9 cellular contexts compared by ENCODE assay signal in the genomic region with DNA sequence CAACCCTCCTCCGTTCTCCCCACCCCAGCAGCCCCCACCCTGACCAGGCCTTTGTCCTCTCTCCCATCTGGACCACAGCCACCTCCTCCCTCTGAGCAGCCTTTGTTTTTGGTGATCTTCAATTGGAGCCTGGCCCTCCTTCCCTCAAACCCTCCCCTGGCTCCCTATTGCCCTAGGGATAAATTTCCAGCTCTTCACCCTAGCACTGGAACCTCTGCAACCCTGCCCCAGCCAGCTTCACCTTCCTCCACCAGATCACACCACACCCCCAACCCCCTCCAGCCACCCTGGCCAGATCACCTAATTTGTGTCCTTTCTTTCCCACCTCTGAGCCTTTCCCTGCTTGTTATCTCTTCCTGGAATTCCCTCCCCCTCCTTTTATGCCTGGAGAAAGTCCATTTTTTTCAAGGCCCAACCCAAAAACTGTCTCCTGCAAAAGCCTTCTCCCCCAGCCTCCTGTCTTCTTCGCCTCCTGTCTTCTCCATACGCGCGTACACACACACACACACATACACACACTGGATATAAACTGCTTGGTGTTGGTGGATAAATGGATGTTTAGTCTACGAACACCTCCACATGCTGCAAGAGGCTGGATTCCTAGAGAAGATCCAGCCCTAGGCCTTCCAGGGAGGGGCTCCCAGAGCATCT. TPM values are rescaled to one million over a fixed set of nuclear protein-coding genes. Genes with fewer than 3 reads are reported as not detected.
DNase-seq lines count a peak whose midpoint lies in the region; ATAC-seq and TF ChIP-seq lines count a peak whose summit lies in the region.
"Had no signal": no experiment of that assay in that cellular context is flagged by ENCODE, and none has a peak within 500 bp of the region (broad histone marks: within the 10 kb centered on the region; RNA-seq: fewer than 3 reads in every experiment).

No MANE protein-coding gene starts in this region.

- TF ChIP-seq CTCF in dorsolateral prefrontal cortex (IDR thresholded peaks at IDR 0.05 in 54 of 56, conservative IDR thresholded peaks at IDR 0.05 in 2 of 56; ENCODE audit: low read depth in 1 of 56, partially characterized antibody in 56 of 56), result no peak

- H3K4me3 ChIP-seq in dorsolateral prefrontal cortex, result peak overlapping the region in 50 of 59 donors; percentile 48 to 81 (median 67)

- peak overlapping the region in 12 of 59 donors; percentile 20 to 99 (median 59) for H3K27ac ChIP-seq in dorsolateral prefrontal cortex

- intact Hi-C loops in dorsolateral prefrontal cortex (cut with DNase I), result loop anchor here (2.0 to 5.0 kb wide), 2 partner anchors 57 to 60 kb away; partner anchors contain the start of genes GNA11 (in 1 of the 2) and TLE6 (in 1 of the 2)

- no peaks in the 10 kb centered on the region for H3K27me3 ChIP-seq in dorsolateral prefrontal cortex

- DNase-seq in Ammon's horn (ENCODE audit: low spot score) (peak; percentile 15), NCI-H2227 (lab: John Stamatoyannopoulos, UW; ENCODE audit: unreplicated experiment) (peak; percentile 66), dorsolateral prefrontal cortex (peak in 1 of 10 donors; percentile 53), DMS153 (lab: John Stamatoyannopoulos, UW) (no peak), putamen (ENCODE audit: low spot score) (no peak)
- DNase-seq in natural killer cell treated with Interleukin-12 subunit alpha and Interleukin-12 subunit beta and Interleukin-15 and Interleukin-18, amount 100 ng/mL, for 72 hours (ENCODE audit: low spot score), result no peak
- DNase-seq in effector CD4-positive, alpha-beta T cell, result no peak

- H3K36me3 Mint-ChIP-seq in natural killer cell treated with Interleukin-12 subunit alpha and Interleukin-12 subunit beta and Interleukin-15 and Interleukin-18, amount 100 ng/mL, for 72 hours, result no peaks in the 10 kb centered on the region

- no peak for ATAC-seq in natural killer cell treated with Interleukin-12 subunit alpha and Interleukin-12 subunit beta and Interleukin-15 and Interleukin-18, amount 100 ng/mL, for 72 hours
- ATAC-seq in HG03354 (IDR thresholded peaks at IDR 0.05; ENCODE audit: poor library complexity, severe bottlenecking, unreplicated experiment), result no peak

- peaks cover 7 to 10% of the 10 kb centered on the region in 2 donors for H3K27me3 Mint-ChIP-seq in natural killer cell treated with Interleukin-12 subunit alpha and Interleukin-12 subunit beta and Interleukin-15 and Interleukin-18, amount 100 ng/mL, for 72 hours

- peaks cover 21 to 22% of the 10 kb centered on the region in 2 donors for H3K4me1 Mint-ChIP-seq in natural killer cell treated with Interleukin-12 subunit alpha and Interleukin-12 subunit beta and Interleukin-15 and Interleukin-18, amount 100 ng/mL, for 72 hours (ENCODE audit: low read depth in 2 of 2)

- peak overlapping the region; percentile 89 for H3K4me3 Mint-ChIP-seq in natural killer cell treated with Interleukin-12 subunit alpha and Interleukin-12 subunit beta and Interleukin-15 and Interleukin-18, amount 100 ng/mL, for 72 hours

- H3K27ac Mint-ChIP-seq in natural killer cell treated with Interleukin-12 subunit alpha and Interleukin-12 subunit beta and Interleukin-15 and Interleukin-18, amount 100 ng/mL, for 72 hours, result peak overlapping the region; percentile 83 to 98

- H3K9me3 Mint-ChIP-seq in natural killer cell treated with Interleukin-12 subunit alpha and Interleukin-12 subunit beta and Interleukin-15 and Interleukin-18, amount 100 ng/mL, for 72 hours, result no peaks in the 10 kb centered on the region

RNA-seq across cellular contexts. Expression of gene TLE2, which starts 5.2 kb away (rescaled TPM):
- 10 to 100 TPM; 20.7 to 66.1 (median 34.1) TPM for total RNA-seq in dorsolateral prefrontal cortex
- 1 to 10 TPM; 1.3 to 3.2 TPM for total RNA-seq in natural killer cell treated with Interleukin-12 subunit alpha and Interleukin-12 subunit beta and Interleukin-15 and Interleukin-18, amount 100 ng/mL, for 72 hours
- total RNA-seq: M059J had no signal

RNA-seq across cellular contexts. Expression of gene TLE5, which starts 28.0 kb away (rescaled TPM):
- 100 to 1,000 TPM; 425 to 952 (median 709) TPM for total RNA-seq in dorsolateral prefrontal cortex
- 100 to 1,000 TPM; 242 to 309 TPM for total RNA-seq in natural killer cell treated with Interleukin-12 subunit alpha and Interleukin-12 subunit beta and Interleukin-15 and Interleukin-18, amount 100 ng/mL, for 72 hours

RNA-seq across cellular contexts. Expression of gene TLE6, which starts 57.0 kb away (rescaled TPM):
- 1 to 10 TPM in 60 of 120 experiments, under 1 TPM in 54, not detected in 6; 0.23 to 3.4 (median 1.1) TPM for total RNA-seq in dorsolateral prefrontal cortex
- 1 to 10 TPM in 1 of 2 donors, under 1 TPM in 1; 0.45 to 1.8 TPM for total RNA-seq in natural killer cell treated with Interleukin-12 subunit alpha and Interleukin-12 subunit beta and Interleukin-15 and Interleukin-18, amount 100 ng/mL, for 72 hours

RNA-seq across cellular contexts. Expression of gene GNA11, which starts 59.8 kb away (rescaled TPM):
- total RNA-seq in dorsolateral prefrontal cortex, result 100 to 1,000 TPM in 1 of 120 experiments, 10 to 100 TPM in 119; 48.7 to 103 (median 61.3) TPM
- 1 to 10 TPM in 1 of 2 donors, under 1 TPM in 1; 1.00 to 1.3 TPM for total RNA-seq in natural killer cell treated with Interleukin-12 subunit alpha and Interleukin-12 subunit beta and Interleukin-15 and Interleukin-18, amount 100 ng/mL, for 72 hours

Comparison
In these comparisons a context has a peak if more than half of its experiments do, and no peak if none do; other contexts are left out.
1. DNase-seq: peak in Ammon's horn (single experiment) and NCI-H2227 (single experiment); none in natural killer cell treated with Interleukin-12 subunit alpha and Interleukin-12 subunit beta and Interleukin-15 and Interleukin-18, amount 100 ng/mL, for 72 hours (single experiment), DMS153 (single experiment), effector CD4-positive, alpha-beta T cell (single experiment) and putamen (single experiment).
2. RNA of gene TLE2, which starts 5.2 kb away (total RNA-seq): 20.7 to 66.1 TPM in dorsolateral prefrontal cortex; 1.3 to 3.2 TPM in natural killer cell treated with Interleukin-12 subunit alpha and Interleukin-12 subunit beta and Interleukin-15 and Interleukin-18, amount 100 ng/mL, for 72 hours; every median in the first group is over 4 times any median in the second.